1 cellular context compared by ENCODE assay signal in the genomic region with DNA sequence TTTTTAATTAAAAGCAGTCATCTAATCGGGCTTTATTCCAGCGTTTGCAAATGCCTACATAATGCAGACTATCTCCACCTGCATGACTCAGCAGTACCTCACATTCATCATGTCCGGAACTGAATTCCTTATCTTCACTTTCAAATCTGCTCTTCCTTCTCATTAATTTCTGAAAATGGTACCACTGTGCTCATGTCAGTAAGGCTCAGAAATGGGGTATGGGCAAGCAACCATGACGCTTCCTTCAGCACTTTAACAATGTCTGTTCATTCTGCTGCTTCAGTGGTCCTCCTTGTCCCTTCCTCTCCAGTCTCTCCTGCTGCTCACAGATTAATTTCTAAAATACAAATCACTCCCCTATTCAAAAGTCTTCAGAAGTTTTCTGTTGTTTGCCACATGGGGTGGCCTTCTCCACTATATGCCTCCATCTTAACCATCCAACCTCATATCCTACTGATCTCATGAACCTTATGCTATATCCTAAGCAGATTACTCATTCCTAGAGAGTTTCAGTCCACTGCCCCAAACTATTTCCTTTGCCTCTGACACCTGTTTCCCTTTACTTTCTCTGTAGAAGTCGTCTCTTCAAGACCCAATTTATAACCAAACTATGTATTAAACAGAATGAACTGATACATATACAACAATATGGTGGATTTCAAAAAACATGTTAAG.
TF ChIP-seq lines count a peak whose summit lies in the region.

No MANE protein-coding gene starts in this region.

TF ChIP-seq in K562, 482 proteins besides CTCF, POLR2A, EP300 and RAD21 (continued from another document and continues in another):
- TF ChIP-seq, protein P1, sequence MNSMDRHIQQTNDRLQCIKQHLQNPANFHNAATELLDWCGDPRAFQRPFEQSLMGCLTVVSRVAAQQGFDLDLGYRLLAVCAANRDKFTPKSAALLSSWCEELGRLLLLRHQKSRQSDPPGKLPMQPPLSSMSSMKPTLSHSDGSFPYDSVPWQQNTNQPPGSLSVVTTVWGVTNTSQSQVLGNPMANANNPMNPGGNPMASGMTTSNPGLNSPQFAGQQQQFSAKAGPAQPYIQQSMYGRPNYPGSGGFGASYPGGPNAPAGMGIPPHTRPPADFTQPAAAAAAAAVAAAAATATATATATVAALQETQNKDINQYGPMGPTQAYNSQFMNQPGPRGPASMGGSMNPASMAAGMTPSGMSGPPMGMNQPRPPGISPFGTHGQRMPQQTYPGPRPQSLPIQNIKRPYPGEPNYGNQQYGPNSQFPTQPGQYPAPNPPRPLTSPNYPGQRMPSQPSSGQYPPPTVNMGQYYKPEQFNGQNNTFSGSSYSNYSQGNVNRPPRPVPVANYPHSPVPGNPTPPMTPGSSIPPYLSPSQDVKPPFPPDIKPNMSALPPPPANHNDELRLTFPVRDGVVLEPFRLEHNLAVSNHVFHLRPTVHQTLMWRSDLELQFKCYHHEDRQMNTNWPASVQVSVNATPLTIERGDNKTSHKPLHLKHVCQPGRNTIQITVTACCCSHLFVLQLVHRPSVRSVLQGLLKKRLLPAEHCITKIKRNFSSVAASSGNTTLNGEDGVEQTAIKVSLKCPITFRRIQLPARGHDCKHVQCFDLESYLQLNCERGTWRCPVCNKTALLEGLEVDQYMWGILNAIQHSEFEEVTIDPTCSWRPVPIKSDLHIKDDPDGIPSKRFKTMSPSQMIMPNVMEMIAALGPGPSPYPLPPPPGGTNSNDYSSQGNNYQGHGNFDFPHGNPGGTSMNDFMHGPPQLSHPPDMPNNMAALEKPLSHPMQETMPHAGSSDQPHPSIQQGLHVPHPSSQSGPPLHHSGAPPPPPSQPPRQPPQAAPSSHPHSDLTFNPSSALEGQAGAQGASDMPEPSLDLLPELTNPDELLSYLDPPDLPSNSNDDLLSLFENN (IDR thresholded peaks at IDR 0.05; ENCODE audit: low read depth in 2 of 2, low read length in 2 of 2): no peak
- TF ChIP-seq, protein P2, sequence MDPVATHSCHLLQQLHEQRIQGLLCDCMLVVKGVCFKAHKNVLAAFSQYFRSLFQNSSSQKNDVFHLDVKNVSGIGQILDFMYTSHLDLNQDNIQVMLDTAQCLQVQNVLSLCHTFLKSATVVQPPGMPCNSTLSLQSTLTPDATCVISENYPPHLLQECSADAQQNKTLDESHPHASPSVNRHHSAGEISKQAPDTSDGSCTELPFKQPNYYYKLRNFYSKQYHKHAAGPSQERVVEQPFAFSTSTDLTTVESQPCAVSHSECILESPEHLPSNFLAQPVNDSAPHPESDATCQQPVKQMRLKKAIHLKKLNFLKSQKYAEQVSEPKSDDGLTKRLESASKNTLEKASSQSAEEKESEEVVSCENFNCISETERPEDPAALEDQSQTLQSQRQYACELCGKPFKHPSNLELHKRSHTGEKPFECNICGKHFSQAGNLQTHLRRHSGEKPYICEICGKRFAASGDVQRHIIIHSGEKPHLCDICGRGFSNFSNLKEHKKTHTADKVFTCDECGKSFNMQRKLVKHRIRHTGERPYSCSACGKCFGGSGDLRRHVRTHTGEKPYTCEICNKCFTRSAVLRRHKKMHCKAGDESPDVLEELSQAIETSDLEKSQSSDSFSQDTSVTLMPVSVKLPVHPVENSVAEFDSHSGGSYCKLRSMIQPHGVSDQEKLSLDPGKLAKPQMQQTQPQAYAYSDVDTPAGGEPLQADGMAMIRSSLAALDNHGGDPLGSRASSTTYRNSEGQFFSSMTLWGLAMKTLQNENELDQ (CRISPR knock-in tag; IDR thresholded peaks at IDR 0.05; ENCODE audit: borderline replicate concordance): no peak
- TF ChIP-seq, protein P3, sequence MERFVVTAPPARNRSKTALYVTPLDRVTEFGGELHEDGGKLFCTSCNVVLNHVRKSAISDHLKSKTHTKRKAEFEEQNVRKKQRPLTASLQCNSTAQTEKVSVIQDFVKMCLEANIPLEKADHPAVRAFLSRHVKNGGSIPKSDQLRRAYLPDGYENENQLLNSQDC (CRISPR knock-in tag; IDR thresholded peaks at IDR 0.05): no peak
- TF ChIP-seq SP2 (IDR thresholded peaks at IDR 0.05; ENCODE audit: extremely low read depth, low read depth, low read length, poor library complexity, severe bottlenecking): no peak
- TF ChIP-seq, protein P4, sequence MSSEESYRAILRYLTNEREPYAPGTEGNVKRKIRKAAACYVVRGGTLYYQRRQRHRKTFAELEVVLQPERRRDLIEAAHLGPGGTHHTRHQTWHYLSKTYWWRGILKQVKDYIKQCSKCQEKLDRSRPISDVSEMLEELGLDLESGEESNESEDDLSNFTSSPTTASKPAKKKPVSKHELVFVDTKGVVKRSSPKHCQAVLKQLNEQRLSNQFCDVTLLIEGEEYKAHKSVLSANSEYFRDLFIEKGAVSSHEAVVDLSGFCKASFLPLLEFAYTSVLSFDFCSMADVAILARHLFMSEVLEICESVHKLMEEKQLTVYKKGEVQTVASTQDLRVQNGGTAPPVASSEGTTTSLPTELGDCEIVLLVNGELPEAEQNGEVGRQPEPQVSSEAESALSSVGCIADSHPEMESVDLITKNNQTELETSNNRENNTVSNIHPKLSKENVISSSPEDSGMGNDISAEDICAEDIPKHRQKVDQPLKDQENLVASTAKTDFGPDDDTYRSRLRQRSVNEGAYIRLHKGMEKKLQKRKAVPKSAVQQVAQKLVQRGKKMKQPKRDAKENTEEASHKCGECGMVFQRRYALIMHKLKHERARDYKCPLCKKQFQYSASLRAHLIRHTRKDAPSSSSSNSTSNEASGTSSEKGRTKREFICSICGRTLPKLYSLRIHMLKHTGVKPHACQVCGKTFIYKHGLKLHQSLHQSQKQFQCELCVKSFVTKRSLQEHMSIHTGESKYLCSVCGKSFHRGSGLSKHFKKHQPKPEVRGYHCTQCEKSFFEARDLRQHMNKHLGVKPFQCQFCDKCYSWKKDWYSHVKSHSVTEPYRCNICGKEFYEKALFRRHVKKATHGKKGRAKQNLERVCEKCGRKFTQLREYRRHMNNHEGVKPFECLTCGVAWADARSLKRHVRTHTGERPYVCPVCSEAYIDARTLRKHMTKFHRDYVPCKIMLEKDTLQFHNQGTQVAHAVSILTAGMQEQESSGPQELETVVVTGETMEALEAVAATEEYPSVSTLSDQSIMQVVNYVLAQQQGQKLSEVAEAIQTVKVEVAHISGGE (CRISPR knock-in tag; IDR thresholded peaks at IDR 0.05): peak in 1 of 3 experiments; percentile 47; a peak in 1 of 6 replicates
- TF ChIP-seq NR3C1 (CRISPR knock-in tag; IDR thresholded peaks at IDR 0.05): no peak
- TF ChIP-seq, protein P5, sequence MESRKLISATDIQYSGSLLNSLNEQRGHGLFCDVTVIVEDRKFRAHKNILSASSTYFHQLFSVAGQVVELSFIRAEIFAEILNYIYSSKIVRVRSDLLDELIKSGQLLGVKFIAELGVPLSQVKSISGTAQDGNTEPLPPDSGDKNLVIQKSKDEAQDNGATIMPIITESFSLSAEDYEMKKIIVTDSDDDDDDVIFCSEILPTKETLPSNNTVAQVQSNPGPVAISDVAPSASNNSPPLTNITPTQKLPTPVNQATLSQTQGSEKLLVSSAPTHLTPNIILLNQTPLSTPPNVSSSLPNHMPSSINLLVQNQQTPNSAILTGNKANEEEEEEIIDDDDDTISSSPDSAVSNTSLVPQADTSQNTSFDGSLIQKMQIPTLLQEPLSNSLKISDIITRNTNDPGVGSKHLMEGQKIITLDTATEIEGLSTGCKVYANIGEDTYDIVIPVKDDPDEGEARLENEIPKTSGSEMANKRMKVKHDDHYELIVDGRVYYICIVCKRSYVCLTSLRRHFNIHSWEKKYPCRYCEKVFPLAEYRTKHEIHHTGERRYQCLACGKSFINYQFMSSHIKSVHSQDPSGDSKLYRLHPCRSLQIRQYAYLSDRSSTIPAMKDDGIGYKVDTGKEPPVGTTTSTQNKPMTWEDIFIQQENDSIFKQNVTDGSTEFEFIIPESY (CRISPR knock-in tag; IDR thresholded peaks at IDR 0.05): no peak
- TF ChIP-seq, protein P6, sequence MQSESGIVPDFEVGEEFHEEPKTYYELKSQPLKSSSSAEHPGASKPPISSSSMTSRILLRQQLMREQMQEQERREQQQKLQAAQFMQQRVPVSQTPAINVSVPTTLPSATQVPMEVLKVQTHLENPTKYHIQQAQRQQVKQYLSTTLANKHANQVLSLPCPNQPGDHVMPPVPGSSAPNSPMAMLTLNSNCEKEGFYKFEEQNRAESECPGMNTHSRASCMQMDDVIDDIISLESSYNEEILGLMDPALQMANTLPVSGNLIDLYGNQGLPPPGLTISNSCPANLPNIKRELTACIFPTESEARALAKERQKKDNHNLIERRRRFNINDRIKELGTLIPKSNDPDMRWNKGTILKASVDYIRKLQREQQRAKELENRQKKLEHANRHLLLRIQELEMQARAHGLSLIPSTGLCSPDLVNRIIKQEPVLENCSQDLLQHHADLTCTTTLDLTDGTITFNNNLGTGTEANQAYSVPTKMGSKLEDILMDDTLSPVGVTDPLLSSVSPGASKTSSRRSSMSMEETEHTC (IDR thresholded peaks at IDR 0.05): no peak
- TF ChIP-seq POLR2AphosphoS2 (IDR thresholded peaks at IDR 0.05; ENCODE audit: low read length): no peak
- TF ChIP-seq ZNF561 (CRISPR knock-in tag; conservative IDR thresholded peaks at IDR 0.05): no peak
- TF ChIP-seq RBM39 (optimal IDR thresholded peaks at IDR 0.05; ENCODE audit: low read depth, low read length): no peak
- TF ChIP-seq RBBP5 (IDR thresholded peaks at IDR 0.05; ENCODE audit: borderline replicate concordance, insufficient read depth, low read length, poor library complexity, severe bottlenecking): no peak
- no peak for TF ChIP-seq HMG20B (CRISPR knock-in tag; IDR thresholded peaks at IDR 0.05)
- TF ChIP-seq, protein P7, sequence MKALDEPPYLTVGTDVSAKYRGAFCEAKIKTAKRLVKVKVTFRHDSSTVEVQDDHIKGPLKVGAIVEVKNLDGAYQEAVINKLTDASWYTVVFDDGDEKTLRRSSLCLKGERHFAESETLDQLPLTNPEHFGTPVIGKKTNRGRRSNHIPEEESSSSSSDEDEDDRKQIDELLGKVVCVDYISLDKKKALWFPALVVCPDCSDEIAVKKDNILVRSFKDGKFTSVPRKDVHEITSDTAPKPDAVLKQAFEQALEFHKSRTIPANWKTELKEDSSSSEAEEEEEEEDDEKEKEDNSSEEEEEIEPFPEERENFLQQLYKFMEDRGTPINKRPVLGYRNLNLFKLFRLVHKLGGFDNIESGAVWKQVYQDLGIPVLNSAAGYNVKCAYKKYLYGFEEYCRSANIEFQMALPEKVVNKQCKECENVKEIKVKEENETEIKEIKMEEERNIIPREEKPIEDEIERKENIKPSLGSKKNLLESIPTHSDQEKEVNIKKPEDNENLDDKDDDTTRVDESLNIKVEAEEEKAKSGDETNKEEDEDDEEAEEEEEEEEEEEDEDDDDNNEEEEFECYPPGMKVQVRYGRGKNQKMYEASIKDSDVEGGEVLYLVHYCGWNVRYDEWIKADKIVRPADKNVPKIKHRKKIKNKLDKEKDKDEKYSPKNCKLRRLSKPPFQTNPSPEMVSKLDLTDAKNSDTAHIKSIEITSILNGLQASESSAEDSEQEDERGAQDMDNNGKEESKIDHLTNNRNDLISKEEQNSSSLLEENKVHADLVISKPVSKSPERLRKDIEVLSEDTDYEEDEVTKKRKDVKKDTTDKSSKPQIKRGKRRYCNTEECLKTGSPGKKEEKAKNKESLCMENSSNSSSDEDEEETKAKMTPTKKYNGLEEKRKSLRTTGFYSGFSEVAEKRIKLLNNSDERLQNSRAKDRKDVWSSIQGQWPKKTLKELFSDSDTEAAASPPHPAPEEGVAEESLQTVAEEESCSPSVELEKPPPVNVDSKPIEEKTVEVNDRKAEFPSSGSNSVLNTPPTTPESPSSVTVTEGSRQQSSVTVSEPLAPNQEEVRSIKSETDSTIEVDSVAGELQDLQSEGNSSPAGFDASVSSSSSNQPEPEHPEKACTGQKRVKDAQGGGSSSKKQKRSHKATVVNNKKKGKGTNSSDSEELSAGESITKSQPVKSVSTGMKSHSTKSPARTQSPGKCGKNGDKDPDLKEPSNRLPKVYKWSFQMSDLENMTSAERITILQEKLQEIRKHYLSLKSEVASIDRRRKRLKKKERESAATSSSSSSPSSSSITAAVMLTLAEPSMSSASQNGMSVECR (CRISPR knock-in tag; IDR thresholded peaks at IDR 0.05): no peak
- TF ChIP-seq MYNN (IDR thresholded peaks at IDR 0.05): no peak
- TF ChIP-seq MYNN (CRISPR knock-in tag; IDR thresholded peaks at IDR 0.05): no peak
- no peak for TF ChIP-seq ZNF431 (CRISPR knock-in tag; IDR thresholded peaks at IDR 0.05)
- TF ChIP-seq, protein P8, sequence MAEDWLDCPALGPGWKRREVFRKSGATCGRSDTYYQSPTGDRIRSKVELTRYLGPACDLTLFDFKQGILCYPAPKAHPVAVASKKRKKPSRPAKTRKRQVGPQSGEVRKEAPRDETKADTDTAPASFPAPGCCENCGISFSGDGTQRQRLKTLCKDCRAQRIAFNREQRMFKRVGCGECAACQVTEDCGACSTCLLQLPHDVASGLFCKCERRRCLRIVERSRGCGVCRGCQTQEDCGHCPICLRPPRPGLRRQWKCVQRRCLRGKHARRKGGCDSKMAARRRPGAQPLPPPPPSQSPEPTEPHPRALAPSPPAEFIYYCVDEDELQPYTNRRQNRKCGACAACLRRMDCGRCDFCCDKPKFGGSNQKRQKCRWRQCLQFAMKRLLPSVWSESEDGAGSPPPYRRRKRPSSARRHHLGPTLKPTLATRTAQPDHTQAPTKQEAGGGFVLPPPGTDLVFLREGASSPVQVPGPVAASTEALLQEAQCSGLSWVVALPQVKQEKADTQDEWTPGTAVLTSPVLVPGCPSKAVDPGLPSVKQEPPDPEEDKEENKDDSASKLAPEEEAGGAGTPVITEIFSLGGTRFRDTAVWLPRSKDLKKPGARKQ (CRISPR knock-in tag; IDR thresholded peaks at IDR 0.05): no peak
- TF ChIP-seq, protein P9, sequence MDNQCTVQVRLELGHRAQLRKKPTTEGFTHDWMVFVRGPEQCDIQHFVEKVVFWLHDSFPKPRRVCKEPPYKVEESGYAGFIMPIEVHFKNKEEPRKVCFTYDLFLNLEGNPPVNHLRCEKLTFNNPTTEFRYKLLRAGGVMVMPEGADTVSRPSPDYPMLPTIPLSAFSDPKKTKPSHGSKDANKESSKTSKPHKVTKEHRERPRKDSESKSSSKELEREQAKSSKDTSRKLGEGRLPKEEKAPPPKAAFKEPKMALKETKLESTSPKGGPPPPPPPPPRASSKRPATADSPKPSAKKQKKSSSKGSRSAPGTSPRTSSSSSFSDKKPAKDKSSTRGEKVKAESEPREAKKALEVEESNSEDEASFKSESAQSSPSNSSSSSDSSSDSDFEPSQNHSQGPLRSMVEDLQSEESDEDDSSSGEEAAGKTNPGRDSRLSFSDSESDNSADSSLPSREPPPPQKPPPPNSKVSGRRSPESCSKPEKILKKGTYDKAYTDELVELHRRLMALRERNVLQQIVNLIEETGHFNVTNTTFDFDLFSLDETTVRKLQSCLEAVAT (IDR thresholded peaks at IDR 0.05): peak in 1 of 2 experiments; percentile 36; a peak in 1 of 4 replicates
- no peak for TF ChIP-seq NCOA1 (IDR thresholded peaks at IDR 0.05; ENCODE audit: low read depth)
- no peak for TF ChIP-seq CHD4 (IDR thresholded peaks at IDR 0.05; ENCODE audit: insufficient read depth, insufficient replicate concordance, low read depth, low read length, poor library complexity, severe bottlenecking)
- no peak for TF ChIP-seq ZNF354B (CRISPR knock-in tag; IDR thresholded peaks at IDR 0.05)
- TF ChIP-seq NR2F6 (CRISPR knock-in tag; IDR thresholded peaks at IDR 0.05): no peak
- TF ChIP-seq SMAD3 (CRISPR knock-in tag; conservative IDR thresholded peaks at IDR 0.05): no peak
